Comparison of ENCODE assay signal across 1 cellular context in the genomic region with DNA sequence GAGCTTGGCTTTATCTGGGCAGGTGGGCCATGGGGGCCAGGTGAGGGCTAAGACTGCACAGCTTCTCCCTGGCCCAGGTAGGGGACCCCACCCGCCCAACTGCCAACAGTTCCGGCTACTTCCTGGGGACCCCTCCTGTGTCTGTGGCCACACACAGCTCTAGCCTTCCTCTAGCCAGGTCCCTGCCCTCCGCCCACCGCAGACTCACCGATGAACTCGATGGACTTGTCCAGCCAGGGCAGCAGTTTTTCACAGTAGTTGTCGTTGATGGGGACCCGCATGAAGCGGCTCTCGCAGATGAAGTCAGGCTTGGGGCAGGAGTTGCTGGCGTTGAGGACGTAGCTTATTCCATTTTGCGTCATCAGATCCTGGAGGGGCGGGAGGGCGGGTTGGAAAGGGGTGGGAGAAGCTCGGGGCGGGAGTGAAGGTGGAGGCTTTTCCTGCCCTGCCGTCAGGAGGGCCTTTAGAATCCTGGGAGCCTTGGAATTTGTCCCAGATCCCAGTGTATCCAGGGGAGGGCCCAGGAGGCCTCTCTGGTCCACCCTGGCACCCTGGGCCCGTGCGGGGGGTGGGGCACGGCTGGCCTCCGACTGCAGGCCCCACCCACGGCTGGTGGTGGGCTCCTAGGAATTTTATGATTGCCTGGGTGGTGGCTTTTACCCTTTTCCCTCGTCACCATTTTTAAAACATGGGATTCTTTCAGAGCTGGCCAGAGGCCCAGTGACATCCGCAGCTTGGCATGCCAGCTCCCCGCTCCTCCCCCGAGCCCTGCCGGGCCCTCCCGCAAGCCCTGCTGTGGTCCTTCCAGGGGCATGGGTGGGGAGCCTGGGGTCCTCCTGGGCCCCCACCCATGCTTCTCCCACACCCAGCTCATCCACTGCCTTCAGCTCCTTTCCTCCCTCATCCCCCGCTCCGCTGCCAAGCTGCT.
TF ChIP-seq lines count a peak whose summit lies in the region.

No MANE protein-coding gene starts in this region.

TF ChIP-seq in IMR-90, 13 proteins besides CTCF, POLR2A, EP300 and RAD21:
- peak; percentile 63; the same call in 1 of the 2 replicates for TF ChIP-seq BHLHE40 (IDR thresholded peaks at IDR 0.05; ENCODE audit: low read depth, low read length)
- 0 out of 2 replicates have a peak, but pooled peaks have one; percentile 4 for TF ChIP-seq SMC3 (IDR thresholded peaks at IDR 0.05; ENCODE audit: low read depth, low read length)
- TF ChIP-seq MAZ (IDR thresholded peaks at IDR 0.05; ENCODE audit: borderline replicate concordance, low read depth, low read length), result peak; percentile 62
- TF ChIP-seq FOS (IDR thresholded peaks at IDR 0.05; ENCODE audit: low read depth, low read length), result no peak
- no peak for TF ChIP-seq CHD1 (IDR thresholded peaks at IDR 0.05; ENCODE audit: low read depth, low read length)
